In genomic region chr4:73224886-73225285, GRCh38 we compare ENCODE assay signal across 13 cellular contexts. TPM values are rescaled to one million over a fixed set of nuclear protein-coding genes. Genes with fewer than 3 reads are reported as not detected.
DNase-seq lines count a peak whose midpoint lies in the region; ATAC-seq and TF ChIP-seq lines count a peak whose summit lies in the region.
"Had no signal": no experiment of that assay in that cellular context is flagged by ENCODE, and none has a peak within 500 bp of the region (broad histone marks: within the 10 kb centered on the region; RNA-seq: fewer than 3 reads in every experiment).

No MANE protein-coding gene starts in this region.

- ATAC-seq in activated T-cell treated with anti-CD3 and anti-CD28 coated beads, Interleukin-2, amount 50 U/mL, for 72 hours (replicated peaks in 1 of 2), result no peak
- peak; percentile 33 for ATAC-seq in HG02885 (IDR thresholded peaks at IDR 0.05; ENCODE audit: poor library complexity, unreplicated experiment)
- no peak for ATAC-seq in activated T-helper 17 cell treated with anti-CD3 and anti-CD28 coated beads, Interleukin-2, amount 50 U/mL, for 72 hours (replicated peaks)
- ATAC-seq in psoas muscle, result no peak
- ATAC-seq in aorta (ENCODE audit: low FRiP score), result no peak

- H3K4me3 Mint-ChIP-seq in activated T-cell treated with anti-CD3 and anti-CD28 coated beads, Interleukin-2, amount 50 U/mL, for 72 hours, result no peak overlapping the region
- no peak overlapping the region for H3K4me3 Mint-ChIP-seq in activated T-helper 17 cell treated with anti-CD3 and anti-CD28 coated beads, Interleukin-2, amount 50 U/mL, for 72 hours

- no peak for DNase-seq in activated T-cell treated with anti-CD3 and anti-CD28 coated beads, Interleukin-2, amount 50 U/mL, for 72 hours
- no peak for DNase-seq in activated T-cell treated with anti-CD3 and anti-CD28 coated beads, Interleukin-2, amount 50 U/mL, for 1 hour
- no peak for DNase-seq in psoas muscle
- no peak for DNase-seq in stimulated activated CD4-positive, alpha-beta T cell treated with anti-CD3 and anti-CD28 coated beads, Interleukin-4, amount 100 ng/mL, for 4 hours
- DNase-seq in aorta, result no peak
- no peak for DNase-seq in H4 (ENCODE audit: low spot score)
- DNase-seq: anterior cingulate cortex, dorsolateral prefrontal cortex, mesenchymal stem cell, uterus had no signal

- H3K4me1 Mint-ChIP-seq in activated T-cell treated with anti-CD3 and anti-CD28 coated beads, Interleukin-2, amount 50 U/mL, for 72 hours (ENCODE audit: low read depth), result peaks cover 38% of the 10 kb centered on the region
- no peaks in the 10 kb centered on the region for H3K4me1 Mint-ChIP-seq in activated T-helper 17 cell treated with anti-CD3 and anti-CD28 coated beads, Interleukin-2, amount 50 U/mL, for 72 hours

- H3K36me3 ChIP-seq in psoas muscle (ENCODE audit: insufficient read depth in 1 of 2, low read depth in 1 of 2) (no peaks in the 10 kb centered on the region), aorta (ENCODE audit: control insufficient read depth in 1 of 2, insufficient read depth in 2 of 2, low read length in 1 of 2) (no peaks in the 10 kb centered on the region)
- H3K36me3 ChIP-seq: HAP-1, uterus had no signal

- H3K27ac Mint-ChIP-seq in activated T-cell treated with anti-CD3 and anti-CD28 coated beads, Interleukin-2, amount 50 U/mL, for 72 hours, result peak overlapping the region; percentile 81
- H3K27ac Mint-ChIP-seq in activated T-helper 17 cell treated with anti-CD3 and anti-CD28 coated beads, Interleukin-2, amount 50 U/mL, for 72 hours, result peak overlapping the region; percentile 67

- H3K27ac ChIP-seq in psoas muscle, result peak overlapping the region; percentile 96
- H3K27ac ChIP-seq in aorta (ENCODE audit: low read depth in 1 of 2, low read length in 2 of 2), result no peak overlapping the region
- H3K27ac ChIP-seq: uterus had no signal

- H3K27me3 Mint-ChIP-seq in activated T-cell treated with anti-CD3 and anti-CD28 coated beads, Interleukin-2, amount 50 U/mL, for 72 hours (ENCODE audit: low read depth), result no peaks in the 10 kb centered on the region
- H3K27me3 Mint-ChIP-seq in activated T-helper 17 cell treated with anti-CD3 and anti-CD28 coated beads, Interleukin-2, amount 50 U/mL, for 72 hours, result no peaks in the 10 kb centered on the region

- peaks cover 41% of the 10 kb centered on the region for H3K4me1 ChIP-seq in psoas muscle
- no peaks in the 10 kb centered on the region for H3K4me1 ChIP-seq in aorta (ENCODE audit: control insufficient read depth in 1 of 2, insufficient read depth in 2 of 2, low read length in 2 of 2)

- no peaks in the 10 kb centered on the region for H3K9me3 ChIP-seq in psoas muscle
- H3K9me3 ChIP-seq in aorta (ENCODE audit: control insufficient read depth, low read length), result no peaks in the 10 kb centered on the region
- H3K9me3 ChIP-seq: HAP-1, uterus had no signal

- TF ChIP-seq CTCF in psoas muscle (IDR thresholded peaks at IDR 0.05), result no peak

- peaks cover 3 to 4% of the 10 kb centered on the region in 2 donors for H3K36me3 Mint-ChIP-seq in activated T-cell treated with anti-CD3 and anti-CD28 coated beads, Interleukin-2, amount 50 U/mL, for 72 hours (ENCODE audit: insufficient read depth in 2 of 2)
- H3K36me3 Mint-ChIP-seq in activated T-helper 17 cell treated with anti-CD3 and anti-CD28 coated beads, Interleukin-2, amount 50 U/mL, for 72 hours (ENCODE audit: low read depth), result peaks cover 6% of the 10 kb centered on the region

- no peaks in the 10 kb centered on the region for H3K27me3 ChIP-seq in psoas muscle (ENCODE audit: insufficient read depth in 3 of 3, low read length in 2 of 3)
- no peaks in the 10 kb centered on the region for H3K27me3 ChIP-seq in aorta (ENCODE audit: control insufficient read depth in 1 of 2, insufficient read depth in 2 of 2, low read length in 1 of 2)
- H3K27me3 ChIP-seq: dorsolateral prefrontal cortex, uterus had no signal

- intact Hi-C loops in psoas muscle (cut with DNase I) (loop anchor here in 1 of 2 donors (5.0 kb wide), 1 partner anchor 32 kb away; the partner anchor contains the start of gene ANKRD17), aorta (cut with DNase I) (no loop called here)

- H3K4me3 ChIP-seq in psoas muscle (no peak overlapping the region), aorta (ENCODE audit: low read length in 2 of 2) (no peak overlapping the region)
- H3K4me3 ChIP-seq: dorsolateral prefrontal cortex, HAP-1, uterus had no signal

- WGBS in psoas muscle, 3 donors, result 79 to 89% (median 87%) methylated on average over 3 of the region's 3 CpGs
- 88 to 93% methylated on average over 3 of the region's 3 CpGs for whole genome bisulfite sequencing in aorta, 2 donors

- H3K9me3 Mint-ChIP-seq in activated T-cell treated with anti-CD3 and anti-CD28 coated beads, Interleukin-2, amount 50 U/mL, for 72 hours, result no peaks in the 10 kb centered on the region
- H3K9me3 Mint-ChIP-seq in activated T-helper 17 cell treated with anti-CD3 and anti-CD28 coated beads, Interleukin-2, amount 50 U/mL, for 72 hours, result no peaks in the 10 kb centered on the region

RNA-seq across cellular contexts. Expression of gene ANKRD17, which starts 33.7 kb away (rescaled TPM):
- total RNA-seq in activated T-cell treated with anti-CD3 and anti-CD28 coated beads, Interleukin-2, amount 50 U/mL, for 72 hours, result 10 to 100 TPM; 43.9 to 50.9 TPM
- total RNA-seq in activated T-helper 17 cell treated with anti-CD3 and anti-CD28 coated beads, Interleukin-2, amount 50 U/mL, for 72 hours, result 10 to 100 TPM; 46.7 to 70.7 TPM
- total RNA-seq in psoas muscle, result 10 to 100 TPM; 46.6 to 66.2 (median 57.4) TPM
- polyA plus RNA-seq in psoas muscle, result 10 to 100 TPM in 2 of 3 donors, 1 to 10 TPM in 1; 8.0 to 19.0 (median 17.9) TPM
- 10 to 100 TPM; 59.4 to 67.1 TPM for total RNA-seq in aorta
- polyA plus RNA-seq in aorta, result 10 to 100 TPM in 1 of 2 donors, 1 to 10 TPM in 1; 4.9 to 10.6 TPM
- total RNA-seq in H4 (2014; rRNA removed; shearing (Covaris generic)), result 31.6 and 33.1 TPM in 2 replicates
